Comparison of ENCODE assay signal across 32 cellular contexts in genomic region chr19:53775524-53775923, GRCh38. TPM values are rescaled to one million over a fixed set of nuclear protein-coding genes. Genes with fewer than 3 reads are reported as not detected.
"Had no signal": no experiment of that assay in that cellular context is flagged by ENCODE, and none has a peak within 500 bp of the region (broad histone marks: within the 10 kb centered on the region; RNA-seq: fewer than 3 reads in every experiment).

No MANE protein-coding gene starts in this region.

- H3K4me2 ChIP-seq: KMS-11 had no signal

- H3K36me3 ChIP-seq: ascending aorta, MG63, SJSA1 had no signal

- H3K27ac ChIP-seq: ascending aorta, body of pancreas, KMS-11, SJSA1 had no signal

- H3K9me3 ChIP-seq: ascending aorta, body of pancreas, MG63, SJSA1 had no signal

- H3K4me3 ChIP-seq: ascending aorta, body of pancreas, MG63, SJSA1 had no signal

- H3K27me3 ChIP-seq: ascending aorta, body of pancreas, MG63, SJSA1 had no signal

- ATAC-seq: activated CD8-positive, alpha-beta T cell treated with anti-CD3 and anti-CD28 coated beads, Interleukin-2, amount 10 ng/mL, durations not matched to agents 7 days and 5 days; activated naive CD8-positive, alpha-beta T cell treated with anti-CD3 and anti-CD28 coated beads, Interleukin-2, amount 50 U/mL, for 24 hours; body of pancreas; Panc1; Right ventricle myocardium inferior had no signal

- H3K4me1 ChIP-seq: ascending aorta, SJSA1 had no signal

- H3K9ac ChIP-seq: KMS-11 had no signal

- DNase-seq: activated CD4-positive, alpha-beta T cell treated with anti-CD3 and anti-CD28 coated beads for 48 hours; activated CD4-positive, alpha-beta T cell treated with anti-CD3 and anti-CD28 coated beads, Interleukin-2, amount 50 U/mL, for 4 hours; activated CD4-positive, CD25-positive, alpha-beta regulatory T cell treated with anti-CD3 and anti-CD28 coated beads, Interleukin-2, amount 50 U/mL, for 72 hours; activated CD8-positive, alpha-beta memory T cell treated with anti-CD3 and anti-CD28 coated beads, Interleukin-2, amount 50 U/mL, for 48 hours; activated CD8-positive, alpha-beta T cell treated with anti-CD3 and anti-CD28 coated beads, Interleukin-2, amount 10 ng/mL, durations not matched to agents 7 days and 5 days; activated effector memory CD4-positive, alpha-beta T cell treated with Interleukin-2 at 50 U/mL for 16 hours; activated naive CD4-positive, alpha-beta T cell; activated naive CD8-positive, alpha-beta T cell treated with anti-CD3 and anti-CD28 coated beads, Interleukin-2, amount 50 U/mL, for 24 hours; activated T-cell treated with anti-CD3 and anti-CD28 coated beads, Interleukin-2, amount 50 U/mL, for 24 hours; amniotic stem cell; body of pancreas; MG63; MV-4-11; NCI-H1092 treated with DMSO at 0.1 percent for 48 hours; NCI-H1417 treated with DMSO at 0.1 percent for 48 hours; NCI-H1694; NCI-H2029; NCI-H2107; NCI-H2171 treated with DMSO at 0.1 percent for 48 hours; NCI-H226; NCI-H526; NCI-H774; NK-92 treated with Interleukin-12 subunit alpha and Interleukin-12 subunit beta, amount 100 ng/mL, for 24 hours; OCI-M1; RPMI8226 had no signal

RNA-seq across cellular contexts. Expression of gene NLRP12, which starts 48.6 kb away (rescaled TPM):
- total RNA-seq: activated CD8-positive, alpha-beta T cell treated with anti-CD3 and anti-CD28 coated beads, Interleukin-2, amount 10 ng/mL, durations not matched to agents 7 days and 5 days; activated T-helper 1 cell treated with anti-CD3 and anti-CD28 coated beads, Interleukin-12 subunit alpha, Interleukin-12 subunit beta, Interleukin-2, Interleukin-4 antibody, amounts not matched to agents 30 ng/mL and 10 ng/mL and 1 ng/mL, durations not matched to agents 14 hours and 24 hours and 36 hours; ascending aorta; NCI-H460; SJSA1 had no signal
